Comparison of ENCODE assay signal across 7 cellular contexts in the genomic region with DNA sequence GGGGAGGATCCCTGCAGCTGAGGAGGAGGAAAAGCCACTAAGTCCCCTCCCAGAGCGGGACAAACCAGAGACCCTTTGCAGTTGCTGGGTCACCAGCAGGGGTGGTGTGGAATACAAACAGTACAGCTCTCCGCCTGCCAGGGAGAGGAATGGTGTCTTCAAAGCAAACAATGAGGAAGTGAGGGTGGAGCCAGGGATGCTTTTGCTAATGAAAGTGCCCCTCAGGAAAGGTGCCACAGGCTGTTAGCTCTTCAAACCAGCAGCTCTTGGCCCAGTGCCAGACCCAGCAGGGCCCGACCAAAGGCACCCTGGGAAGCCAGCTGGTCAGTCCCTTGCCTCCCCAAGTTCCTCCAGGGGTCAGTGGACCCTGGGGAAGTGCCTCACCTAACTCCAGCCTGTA.
A peak's percentile ranks its signal among the peaks of the same experiment; 100 is the strongest.
DNase-seq lines count a peak whose midpoint lies in the region; ATAC-seq, FAIRE-seq and TF ChIP-seq lines count a peak whose summit lies in the region.

No MANE protein-coding gene starts in this region.

- H3K4me3 ChIP-seq in K562: no peak overlapping the region

- H4K20me1 ChIP-seq in K562 (replicated peaks; ENCODE audit: control insufficient read depth, insufficient read depth, low read length): no peaks in the 10 kb centered on the region

- no peaks in the 10 kb centered on the region for H3K9me3 ChIP-seq in K562 (replicated peaks; ENCODE audit: control insufficient read depth, insufficient read depth, low read depth, low read length)

- no peak overlapping the region for H2AFZ ChIP-seq in K562 (ENCODE audit: low read depth, low read length)

- H3K79me2 ChIP-seq in K562 (ENCODE audit: control insufficient read depth, insufficient read depth, low read length): no peaks in the 10 kb centered on the region

- no peak for TF ChIP-seq RAD21 in K562 (CRISPR knock-in tag; conservative IDR thresholded peaks at IDR 0.05 in 1 of 2, IDR thresholded peaks at IDR 0.05 in 1 of 2)

- no peak for TF ChIP-seq EP300 in K562 (IDR thresholded peaks at IDR 0.05; ENCODE audit: low read length)

- peaks cover 7 to 18% of the 10 kb centered on the region in 2 experiments; a peak in 3 of 5 replicates for H3K4me1 ChIP-seq in K562 (replicated peaks in 1 of 2; ENCODE audit: control insufficient read depth in 2 of 2, insufficient read depth in 2 of 2, low read length in 2 of 2)

- BruUV-seq in K562 (replicated peaks; lab: Mats Ljungman, UMichigan): no TSS peak

- in situ Hi-C loops in K562 (cut with MboI): no loop called here

- intact Hi-C loops in K562 (cut with micrococcal nuclease): no loop called here

- H3K9me1 ChIP-seq in K562 (ENCODE audit: control insufficient read depth, insufficient read depth, low read length): no peaks in the 10 kb centered on the region

- 44% methylated on average over 2 of the region's 3 CpGs for WGBS in K562 (ENCODE audit: insufficient coverage, low coverage, missing lambda C conversion rate)

- no peaks in the 10 kb centered on the region for H3K27me3 ChIP-seq in K562 (ENCODE audit: control insufficient read depth in 2 of 2, insufficient read depth in 2 of 2, low read length in 2 of 2)

- no peak overlapping the region for H3K9ac ChIP-seq in K562 (ENCODE audit: insufficient read depth in 1 of 2, low read depth in 2 of 2, low read length in 2 of 2)

- peaks cover 14% of the 10 kb centered on the region; the same call in 2 of the 3 replicates for H3K36me3 ChIP-seq in K562 (ENCODE audit: control insufficient read depth, insufficient read depth, low read length)

- DNase-seq in NCI-H2029 (lab: John Stamatoyannopoulos, UW) (peak; percentile 81), K562 (ENCODE audit: extremely low read depth in 1 of 4, low spot score in 3 of 4) (peak; percentile 10 to 38 (median 18)), renal cortical epithelial cell (ENCODE audit: low read depth) (peak; percentile 6), RKO (ENCODE audit: low spot score) (no peak)

- peak; percentile 59 for ATAC-seq in GM18909 (IDR thresholded peaks at IDR 0.05; ENCODE audit: poor library complexity, unreplicated experiment)
- peak; percentile 16; the same call in 2 of the 3 replicates for ATAC-seq in K562
- ATAC-seq in GM21515 (IDR thresholded peaks at IDR 0.05; ENCODE audit: unreplicated experiment): no peak
- no peak for ATAC-seq in HG03460 (IDR thresholded peaks at IDR 0.05; ENCODE audit: unreplicated experiment)

- POLR2A ChIA-PET in K562 (lab: Yijun Ruan, JAX): interaction anchor here (0.5 to 0.8 kb wide), 2 partner anchors 124 to 556 kb away, joined by 3 read pairs; no protein-coding TSS in a partner anchor

- H3K4me2 ChIP-seq in K562 (ENCODE audit: insufficient read depth, low read length): no peak overlapping the region

- no peak for TF ChIP-seq CTCF in K562 (IDR thresholded peaks at IDR 0.05 in 2 of 3, conservative IDR thresholded peaks at IDR 0.05 in 1 of 3; ENCODE audit: insufficient read depth in 2 of 3, low read depth in 1 of 3, low read length in 3 of 3)

- CTCF ChIA-PET in K562 (lab: Yijun Ruan, JAX; ENCODE audit: low intra/inter-chr PET ratio): no interaction called here

- no peak overlapping the region for H3K27ac ChIP-seq in K562 (ENCODE audit: extremely low read depth, low read depth, low read length)

- no peak for TF ChIP-seq POLR2A in K562 (conservative IDR thresholded peaks at IDR 0.05)

- no peak for FAIRE-seq in K562 (lab: Jason Lieb, UNC)

TF ChIP-seq in K562, 482 proteins besides CTCF, POLR2A, EP300 and RAD21:
- TF ChIP-seq SNRNP70 (optimal IDR thresholded peaks at IDR 0.05; ENCODE audit: low read depth, low read length) (no peak), ARID2 (IDR thresholded peaks at IDR 0.05) (no peak), ZC3H8 (IDR thresholded peaks at IDR 0.05) (no peak), TAL1 (IDR thresholded peaks at IDR 0.05) (no peak), ZNF584 (CRISPR knock-in tag; IDR thresholded peaks at IDR 0.05; ENCODE audit: low read depth) (no peak), NFIC (IDR thresholded peaks at IDR 0.05) (peak; percentile 98), HMGN3 (IDR thresholded peaks at IDR 0.05; ENCODE audit: borderline replicate concordance, extremely low read depth, insufficient read length, low read depth, low read length) (no peak), RBM15 (IDR thresholded peaks at IDR 0.05; ENCODE audit: insufficient read depth, low read length) (no peak), SPI1 (IDR thresholded peaks at IDR 0.05; ENCODE audit: borderline replicate concordance, low read depth, low read length) (peak; percentile 40; the same call in 1 of the 2 replicates), JUN (IDR thresholded peaks at IDR 0.05; ENCODE audit: borderline replicate concordance, low read depth, low read length) (no peak), JUN (CRISPR knock-in tag; IDR thresholded peaks at IDR 0.05; ENCODE audit: borderline replicate concordance) (no peak), ZNF282 (CRISPR knock-in tag; IDR thresholded peaks at IDR 0.05) (no peak), MCM2 (IDR thresholded peaks at IDR 0.05; ENCODE audit: low read depth) (no peak), COPS2 (conservative IDR thresholded peaks at IDR 0.05) (no peak), NFIX (CRISPR knock-in tag; IDR thresholded peaks at IDR 0.05; ENCODE audit: low read depth) (peak; percentile 66), ILF3 (IDR thresholded peaks at IDR 0.05; ENCODE audit: borderline replicate concordance) (no peak), TCFL5 (CRISPR knock-in tag; conservative IDR thresholded peaks at IDR 0.05) (no peak)
- TF ChIP-seq, protein P1, sequence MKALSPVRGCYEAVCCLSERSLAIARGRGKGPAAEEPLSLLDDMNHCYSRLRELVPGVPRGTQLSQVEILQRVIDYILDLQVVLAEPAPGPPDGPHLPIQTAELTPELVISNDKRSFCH (CRISPR knock-in tag; IDR thresholded peaks at IDR 0.05): no peak
- TF ChIP-seq, protein P1 (tag; IDR thresholded peaks at IDR 0.05): no peak
- TF ChIP-seq, protein P2, sequence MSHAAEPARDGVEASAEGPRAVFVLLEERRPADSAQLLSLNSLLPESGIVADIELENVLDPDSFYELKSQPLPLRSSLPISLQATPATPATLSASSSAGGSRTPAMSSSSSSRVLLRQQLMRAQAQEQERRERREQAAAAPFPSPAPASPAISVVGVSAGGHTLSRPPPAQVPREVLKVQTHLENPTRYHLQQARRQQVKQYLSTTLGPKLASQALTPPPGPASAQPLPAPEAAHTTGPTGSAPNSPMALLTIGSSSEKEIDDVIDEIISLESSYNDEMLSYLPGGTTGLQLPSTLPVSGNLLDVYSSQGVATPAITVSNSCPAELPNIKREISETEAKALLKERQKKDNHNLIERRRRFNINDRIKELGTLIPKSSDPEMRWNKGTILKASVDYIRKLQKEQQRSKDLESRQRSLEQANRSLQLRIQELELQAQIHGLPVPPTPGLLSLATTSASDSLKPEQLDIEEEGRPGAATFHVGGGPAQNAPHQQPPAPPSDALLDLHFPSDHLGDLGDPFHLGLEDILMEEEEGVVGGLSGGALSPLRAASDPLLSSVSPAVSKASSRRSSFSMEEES (CRISPR knock-in tag; IDR thresholded peaks at IDR 0.05): no peak
- TF ChIP-seq, protein P3, sequence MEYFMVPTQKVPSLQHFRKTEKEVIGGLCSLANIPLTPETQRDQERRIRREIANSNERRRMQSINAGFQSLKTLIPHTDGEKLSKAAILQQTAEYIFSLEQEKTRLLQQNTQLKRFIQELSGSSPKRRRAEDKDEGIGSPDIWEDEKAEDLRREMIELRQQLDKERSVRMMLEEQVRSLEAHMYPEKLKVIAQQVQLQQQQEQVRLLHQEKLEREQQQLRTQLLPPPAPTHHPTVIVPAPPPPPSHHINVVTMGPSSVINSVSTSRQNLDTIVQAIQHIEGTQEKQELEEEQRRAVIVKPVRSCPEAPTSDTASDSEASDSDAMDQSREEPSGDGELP (CRISPR knock-in tag; IDR thresholded peaks at IDR 0.05; ENCODE audit: borderline replicate concordance): peak; percentile 44; the same call in 1 of the 2 replicates

Comparison
In these comparisons a context has a peak if more than half of its experiments do, and no peak if none do; other contexts are left out.
1. ATAC-seq: peak in GM18909 (single experiment) and K562 (single experiment); none in GM21515 (single experiment) and HG03460 (single experiment).